8 cellular contexts compared by ENCODE assay signal in the genomic region with DNA sequence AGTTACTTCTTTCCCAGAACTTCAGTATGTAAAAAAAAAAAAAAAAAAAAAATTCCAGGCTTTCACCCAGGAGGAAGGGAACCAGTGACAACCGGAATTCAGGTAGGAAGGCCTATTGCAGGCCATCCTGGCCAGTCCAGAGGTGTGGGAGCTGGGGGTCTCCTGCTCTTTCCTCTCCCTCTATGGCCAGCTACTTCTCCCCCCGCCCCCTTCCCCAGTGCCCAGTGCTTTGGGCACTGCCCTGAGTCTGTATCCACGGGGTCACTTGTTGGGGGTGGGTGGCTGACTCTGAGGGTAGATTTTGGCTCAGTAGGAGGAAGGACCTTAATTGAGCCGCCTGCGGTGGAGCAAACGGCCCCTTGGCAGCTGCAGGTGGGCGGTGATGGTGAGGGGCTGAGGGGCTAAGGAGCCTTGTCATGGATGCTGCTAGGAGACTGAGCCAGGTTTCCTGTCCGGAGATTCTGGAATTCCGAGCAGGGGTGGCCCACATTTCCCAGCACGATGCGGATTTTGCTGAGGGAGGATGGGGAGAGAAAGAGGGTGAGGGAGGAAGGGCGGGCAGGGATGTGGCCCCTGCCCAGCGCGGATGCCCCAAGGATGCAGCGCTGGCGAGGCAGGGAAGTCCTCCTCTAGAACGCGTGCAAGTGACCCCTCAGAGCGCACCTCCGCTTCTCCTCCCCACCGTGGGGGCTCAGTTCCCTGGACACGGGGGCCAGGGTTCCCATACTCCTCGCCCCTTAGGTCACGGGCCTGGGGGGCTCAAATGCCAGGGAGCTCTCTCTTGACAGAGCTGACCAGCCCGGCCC. TPM values are rescaled to one million over a fixed set of nuclear protein-coding genes. Genes with fewer than 3 reads are reported as not detected.
DNase-seq lines count a peak whose midpoint lies in the region; ATAC-seq, FAIRE-seq and TF ChIP-seq lines count a peak whose summit lies in the region.

No MANE protein-coding gene starts in this region.

- H3K9ac ChIP-seq in SK-N-MC (ENCODE audit: insufficient read length) = peak overlapping the region; percentile 94

- H3K27ac ChIP-seq in DOHH2 (ENCODE audit: low read depth, low read length) = peak overlapping the region; percentile 52
- no peak overlapping the region for H3K27ac ChIP-seq in SK-N-MC
- H3K27ac ChIP-seq in pancreas = peak overlapping the region; percentile 79 to 87 (median 84)

- TF ChIP-seq CTCF in DOHH2 (IDR thresholded peaks at IDR 0.05; ENCODE audit: low read depth, low read length, poor library complexity, severe bottlenecking) (no peak), fibroblast of pulmonary artery (IDR thresholded peaks at IDR 0.05; ENCODE audit: low read length, missing control alignments) (no peak), pancreas (IDR thresholded peaks at IDR 0.05) (no peak)

- no peak for DNase-seq in SK-N-MC (ENCODE audit: low read depth, low spot score)
- no peak for DNase-seq in fibroblast of pulmonary artery (ENCODE audit: low read depth)
- DNase-seq in pancreas = peak in 3 of 6 donors; percentile 6 to 47 (median 13)
- DNase-seq in NCI-H1092 (lab: John Stamatoyannopoulos, UW) = no peak

- H3K4me3 ChIP-seq in DOHH2 (ENCODE audit: low read length) (peak overlapping the region; percentile 76), SK-N-MC (peak overlapping the region; percentile 87), fibroblast of pulmonary artery (replicated peaks; ENCODE audit: low read depth, low read length) (peak overlapping the region; percentile 74), pancreas (peak overlapping the region; percentile 37 to 77 (median 66))

- peak in 1 of 4 donors; percentile 5 for ATAC-seq in pancreas
- ATAC-seq in GM19455 (IDR thresholded peaks at IDR 0.05; ENCODE audit: unreplicated experiment) = no peak
- no peak for ATAC-seq in HG02870 (IDR thresholded peaks at IDR 0.05; ENCODE audit: unreplicated experiment)
- ATAC-seq in GM18858 (IDR thresholded peaks at IDR 0.05; ENCODE audit: unreplicated experiment) = no peak

- H3K36me3 ChIP-seq in DOHH2 (ENCODE audit: control insufficient read depth, low read length) (peaks cover 9% of the 10 kb centered on the region), SK-N-MC (ENCODE audit: insufficient read depth, low read length) (no peaks in the 10 kb centered on the region), pancreas (no peaks in the 10 kb centered on the region)

- H3K4me1 ChIP-seq in DOHH2 (ENCODE audit: control insufficient read depth, low read length) (peaks cover 21% of the 10 kb centered on the region), pancreas (peaks cover 11 to 21% (median 13%) of the 10 kb centered on the region in 3 donors)

- intact Hi-C loops in pancreas (cut with DNase I) = no loop called here

- H3K79me2 ChIP-seq in DOHH2 (ENCODE audit: control insufficient read depth, low read length) = peaks cover 41% of the 10 kb centered on the region

- peaks cover 10% of the 10 kb centered on the region for H3F3A ChIP-seq in DOHH2 (ENCODE audit: control insufficient read depth, insufficient read depth)

- no peaks in the 10 kb centered on the region for H4K20me1 ChIP-seq in DOHH2 (ENCODE audit: control insufficient read depth, insufficient read depth, low read depth, low read length)

- H3K9me2 ChIP-seq in DOHH2 (replicated peaks; ENCODE audit: control insufficient read depth, low read length) = no peaks in the 10 kb centered on the region

- H3K9me3 ChIP-seq in DOHH2 (ENCODE audit: control insufficient read depth, insufficient read depth, low read length) (peaks cover 14% of the 10 kb centered on the region), SK-N-MC (ENCODE audit: low read depth, low read length) (peaks cover 5% of the 10 kb centered on the region; the same call in 1 of the 2 replicates), pancreas (no peaks in the 10 kb centered on the region)

- 35% methylated on average over 25 of the region's 25 CpGs for WGBS in pancreas, 2 donors

- FAIRE-seq in pancreas (lab: Jason Lieb, UNC) = no peak

- H3K27me3 ChIP-seq in DOHH2 (ENCODE audit: control insufficient read depth, low read length) (no peaks in the 10 kb centered on the region), pancreas (no peaks in the 10 kb centered on the region)

- peak overlapping the region; percentile 82 for H3K4me2 ChIP-seq in DOHH2 (ENCODE audit: low read length)

RNA-seq across cellular contexts. Expression of gene PHF2, which starts 1.3 kb away (rescaled TPM):
- total RNA-seq in pancreas = 10 to 100 TPM; 10.8 to 16.7 (median 11.9) TPM
- 10 to 100 TPM; 17.8 to 24.8 TPM for polyA plus RNA-seq in pancreas
